In genomic region chr5:119255571-119256356, GRCh38 we compare ENCODE assay signal across 12 cellular contexts.
A peak's percentile ranks its signal among the peaks of the same experiment; 100 is the strongest.
DNase-seq lines count a peak whose midpoint lies in the region; ATAC-seq and TF ChIP-seq lines count a peak whose summit lies in the region.
"Had no signal": no experiment of that assay in that cellular context is flagged by ENCODE, and none has a peak within 500 bp of the region (broad histone marks: within the 10 kb centered on the region; RNA-seq: fewer than 3 reads in every experiment).

No MANE protein-coding gene starts in this region.

- no peak overlapping the region for H3K4me3 Mint-ChIP-seq in WTC11

- intact Hi-C loops in IMR-90 (cut with micrococcal nuclease): no loop called here

- H3K79me1 ChIP-seq in IMR-90 (ENCODE audit: low read depth in 1 of 2, low read length in 2 of 2) (no peaks in the 10 kb centered on the region), mesendoderm (ENCODE audit: low read length) (no peaks in the 10 kb centered on the region)

- CTCF ChIA-PET in IMR-90 (lab: Yijun Ruan, JAX) (interaction anchor here (1.5 kb wide), 1 partner anchor 268 kb away, joined by 6 read pairs; the partner anchor contains the start of gene DTWD2), WTC11 (lab: Charles Lee) (interaction anchor here (0.5 to 3.4 kb wide), 18 partner anchors 12 to 293 kb away, joined by 3 to 34 read pairs (median 3); partner anchors contain the start of genes DTWD2 and HSD17B4)

- no peak overlapping the region for H2BK20ac ChIP-seq in IMR-90 (ENCODE audit: low read depth, low read length)

- H3K4me3 ChIP-seq in IMR-90 (ENCODE audit: insufficient read depth, low read depth, low read length): no peak overlapping the region
- no peak overlapping the region for H3K4me3 ChIP-seq in mesendoderm (ENCODE audit: low read length)
- no peak overlapping the region for H3K4me3 ChIP-seq in MG63
- H3K4me3 ChIP-seq: heart right ventricle had no signal

- H3K27ac Mint-ChIP-seq in WTC11: peak overlapping the region; percentile 66

- H3K4me2 ChIP-seq in IMR-90 (ENCODE audit: low read depth, low read length): no peak overlapping the region
- no peak overlapping the region for H3K4me2 ChIP-seq in mesendoderm (ENCODE audit: low read length)

- no peak overlapping the region for H4K5ac ChIP-seq in IMR-90 (ENCODE audit: low read depth, low read length)
- no peak overlapping the region for H4K5ac ChIP-seq in mesendoderm (ENCODE audit: low read length)

- H2BK15ac ChIP-seq in IMR-90 (ENCODE audit: low read depth, low read length) (no peak overlapping the region), mesendoderm (replicated peaks; ENCODE audit: low read depth) (no peak overlapping the region)

- TF ChIP-seq RAD21 in IMR-90 (IDR thresholded peaks at IDR 0.05; ENCODE audit: low read length): peak; percentile 33; the same call in 1 of the 2 replicates

- H4K8ac ChIP-seq in IMR-90 (ENCODE audit: low read depth in 2 of 2, low read length in 2 of 2): no peak overlapping the region
- no peak overlapping the region for H4K8ac ChIP-seq in mesendoderm (ENCODE audit: low read depth, low read length)

- dilution Hi-C loops in IMR-90 (cut with HindIII; ENCODE audit: low sequenced_read_pairs, unreplicated experiment): no loop called here

- H3K36me3 ChIP-seq in IMR-90 (ENCODE audit: control insufficient read depth, insufficient read depth, low read length) (no peaks in the 10 kb centered on the region; the same call in 1 of the 2 replicates), mesendoderm (ENCODE audit: control insufficient read depth, insufficient read depth, low read length) (no peaks in the 10 kb centered on the region), MG63 (no peaks in the 10 kb centered on the region)

- H3K36me3 Mint-ChIP-seq in WTC11: peaks cover 34% of the 10 kb centered on the region

- H3K27ac ChIP-seq in IMR-90 (ENCODE audit: insufficient read depth, low read length) (no peak overlapping the region), mesendoderm (ENCODE audit: low read depth, low read length) (no peak overlapping the region)
- H3K27ac ChIP-seq: heart right ventricle had no signal

- H2BK5ac ChIP-seq in IMR-90 (ENCODE audit: low read depth, low read length, poor library complexity, severe bottlenecking): no peak overlapping the region
- no peak overlapping the region for H2BK5ac ChIP-seq in mesendoderm (ENCODE audit: low read length)

- H3K9ac ChIP-seq in IMR-90 (ENCODE audit: low read depth, low read length) (no peak overlapping the region), mesendoderm (ENCODE audit: low read length) (no peak overlapping the region)

- H2AFZ ChIP-seq in IMR-90 (replicated peaks; ENCODE audit: low read length, poor library complexity): no peak overlapping the region

- H3K18ac ChIP-seq in IMR-90 (ENCODE audit: low read depth, low read length) (no peak overlapping the region), mesendoderm (ENCODE audit: low read length) (no peak overlapping the region)

- WGBS in IMR-90 (ENCODE audit: extremely low coverage in 2 of 2, insufficient read length in 1 of 2), 2 experiments: 90% methylated on average over 2 of the region's 5 CpGs; no CpG with 5 or more reads in 1 of the 2 experiments
- no CpG with 5 or more reads among the region's 5 CpGs for WGBS in mesendoderm (ENCODE audit: extremely low coverage, insufficient coverage, low lambda C conversion rate)

- no peaks in the 10 kb centered on the region for H4K20me1 ChIP-seq in IMR-90 (ENCODE audit: insufficient read depth, low read length)

- peaks cover 5% of the 10 kb centered on the region; the same call in 1 of the 2 replicates for H3K9me3 ChIP-seq in IMR-90 (ENCODE audit: control insufficient read depth, insufficient read depth, low read length)
- H3K9me3 ChIP-seq in MG63: peaks cover 9% of the 10 kb centered on the region

- H3K27me3 ChIP-seq in IMR-90 (ENCODE audit: control insufficient read depth, insufficient read depth, low read length): no peaks in the 10 kb centered on the region
- H3K27me3 ChIP-seq in mesendoderm (ENCODE audit: insufficient read depth, low read length, poor library complexity): no peaks in the 10 kb centered on the region
- no peaks in the 10 kb centered on the region for H3K27me3 ChIP-seq in MG63
- H3K27me3 ChIP-seq: heart right ventricle had no signal

- peaks cover 50% of the 10 kb centered on the region for H3K9me3 Mint-ChIP-seq in WTC11

- H3K56ac ChIP-seq in IMR-90 (ENCODE audit: extremely low read depth, insufficient read depth, low read length) (no peak overlapping the region), mesendoderm (ENCODE audit: low read length) (no peak overlapping the region)

- ATAC-seq in IMR-90 (ENCODE audit: low read depth): no peak; the same call in 1 of the 2 replicates
- ATAC-seq in WTC11: peak; percentile 99

- TF ChIP-seq POLR2A in IMR-90 (IDR thresholded peaks at IDR 0.05; ENCODE audit: low read depth, low read length): no peak

- no peaks in the 10 kb centered on the region; the same call in 1 of the 2 replicates for H3K27me3 Mint-ChIP-seq in WTC11 (ENCODE audit: low read depth)

- TF ChIP-seq CTCF in IMR-90 (conservative IDR thresholded peaks at IDR 0.05; ENCODE audit: low read depth, low read length) (peak; percentile 19; the same call in 1 of the 2 replicates), WTC11 (IDR thresholded peaks at IDR 0.05) (no peak; the same call in 1 of the 2 replicates)

- no peak overlapping the region for H4K91ac ChIP-seq in IMR-90 (ENCODE audit: insufficient read depth, low read depth, low read length)

- H3K79me2 ChIP-seq in mesendoderm (ENCODE audit: control insufficient read depth, insufficient read depth, low read length): no peaks in the 10 kb centered on the region

- no TSS peak for BruUV-seq in IMR-90 (replicated peaks; lab: Mats Ljungman, UMichigan)

- H2AK5ac ChIP-seq in IMR-90 (ENCODE audit: low read depth, low read length): no peak overlapping the region
- H2AK5ac ChIP-seq in mesendoderm (ENCODE audit: low read length): no peak overlapping the region

- POLR2A ChIA-PET in IMR-90 (lab: Charles Lee; ENCODE audit: unreplicated experiment) (no interaction called here), WTC11 (lab: Charles Lee) (no interaction called here)

- in situ Hi-C loops in IMR-90 (cut with MboI; ENCODE audit: low sequenced_read_pairs): no loop called here

- peak; percentile 31 for DNase-seq in DMS 273 (lab: John Stamatoyannopoulos, UW; ENCODE audit: unreplicated experiment)
- DNase-seq in DMS 273 treated with DMSO at 0.1 percent for 48 hours (lab: John Stamatoyannopoulos, UW): no peak
- DNase-seq in IMR-90: peak; percentile 5
- peak; percentile 67 for DNase-seq in WTC11 (ENCODE audit: low spot score)
- DNase-seq in mesendoderm: peak; percentile 86
- no peak for DNase-seq in putamen (ENCODE audit: low spot score)
- no peak for DNase-seq in MG63
- no peak for DNase-seq in stimulated activated CD8-positive, alpha-beta memory T cell treated with anti-CD3 and anti-CD28 coated beads, Interleukin-4, amount 100 ng/mL, for 48 hours
- DNase-seq: 8988T; activated CD8-positive, alpha-beta memory T cell treated with anti-CD3 and anti-CD28 coated beads for 24 hours; heart right ventricle; stimulated activated CD4-positive, alpha-beta T cell treated with anti-CD3 and anti-CD28 coated beads, Interleukin-4, amount 100 ng/mL, for 4 hours had no signal

- H2BK120ac ChIP-seq in IMR-90 (ENCODE audit: low read depth, low read length): no peak overlapping the region
- no peak overlapping the region for H2BK120ac ChIP-seq in mesendoderm (ENCODE audit: low read depth, low read length)

- H3K4ac ChIP-seq in IMR-90 (ENCODE audit: low read depth, low read length): no peak overlapping the region
- no peak overlapping the region for H3K4ac ChIP-seq in mesendoderm (ENCODE audit: low read depth, low read length)

- no peak overlapping the region for H3K14ac ChIP-seq in IMR-90 (replicated peaks; ENCODE audit: low read depth, low read length)

- no peaks in the 10 kb centered on the region for H3K9me1 ChIP-seq in IMR-90 (ENCODE audit: insufficient read depth, low read length)

- no peaks in the 10 kb centered on the region for H3K4me1 ChIP-seq in IMR-90 (ENCODE audit: control insufficient read depth, insufficient read depth, low read length)
- no peaks in the 10 kb centered on the region for H3K4me1 ChIP-seq in mesendoderm (ENCODE audit: control insufficient read depth, low read depth, low read length)
- H3K4me1 ChIP-seq: heart right ventricle had no signal

- peaks cover 7% of the 10 kb centered on the region for H3K4me1 Mint-ChIP-seq in WTC11

- H2AK9ac ChIP-seq in IMR-90 (replicated peaks; ENCODE audit: low read depth, low read length, poor library complexity): no peak overlapping the region

- H3K23ac ChIP-seq in IMR-90 (ENCODE audit: low read depth, low read length) (no peak overlapping the region), mesendoderm (ENCODE audit: low read length) (no peak overlapping the region)

TF ChIP-seq in IMR-90, 13 proteins besides CTCF, POLR2A, EP300 and RAD21 (continues in another document):
- no peak for TF ChIP-seq FOS (IDR thresholded peaks at IDR 0.05; ENCODE audit: low read depth, low read length)
- TF ChIP-seq NFE2L2 (IDR thresholded peaks at IDR 0.05; ENCODE audit: low read depth, low read length): no peak
- no peak for TF ChIP-seq ELK1 (IDR thresholded peaks at IDR 0.05; ENCODE audit: borderline replicate concordance, low read depth, low read length)
- no peak for TF ChIP-seq MAZ (IDR thresholded peaks at IDR 0.05; ENCODE audit: borderline replicate concordance, low read depth, low read length)

TF ChIP-seq in WTC11, 78 proteins besides CTCF, POLR2A, EP300 and RAD21 (continues in another document):
- TF ChIP-seq JAZF1 (CRISPR knock-in tag; IDR thresholded peaks at IDR 0.05) (no peak), ESRRA (CRISPR knock-in tag; IDR thresholded peaks at IDR 0.05; ENCODE audit: borderline replicate concordance) (no peak), ZNF121 (CRISPR knock-in tag; IDR thresholded peaks at IDR 0.05) (no peak), FOXP4 (CRISPR knock-in tag; IDR thresholded peaks at IDR 0.05) (no peak), NFE2L1 (CRISPR knock-in tag; IDR thresholded peaks at IDR 0.05) (peak; percentile 91), IRF2 (CRISPR knock-in tag; IDR thresholded peaks at IDR 0.05; ENCODE audit: borderline replicate concordance, low read depth) (no peak), KAT7 (CRISPR knock-in tag; IDR thresholded peaks at IDR 0.05; ENCODE audit: borderline replicate concordance) (no peak)

Comparison
In these comparisons a context has a peak if more than half of its experiments do, and no peak if none do; other contexts are left out.
1. DNase-seq: peak in DMS 273 (single experiment), IMR-90 (single experiment), WTC11 (single experiment) and mesendoderm (single experiment); none in DMS 273 treated with DMSO at 0.1 percent for 48 hours (single experiment), putamen (single experiment), MG63 (single experiment) and stimulated activated CD8-positive, alpha-beta memory T cell treated with anti-CD3 and anti-CD28 coated beads, Interleukin-4, amount 100 ng/mL, for 48 hours (single experiment).